ENCODE assay signal across 30 cellular contexts in the genomic region with DNA sequence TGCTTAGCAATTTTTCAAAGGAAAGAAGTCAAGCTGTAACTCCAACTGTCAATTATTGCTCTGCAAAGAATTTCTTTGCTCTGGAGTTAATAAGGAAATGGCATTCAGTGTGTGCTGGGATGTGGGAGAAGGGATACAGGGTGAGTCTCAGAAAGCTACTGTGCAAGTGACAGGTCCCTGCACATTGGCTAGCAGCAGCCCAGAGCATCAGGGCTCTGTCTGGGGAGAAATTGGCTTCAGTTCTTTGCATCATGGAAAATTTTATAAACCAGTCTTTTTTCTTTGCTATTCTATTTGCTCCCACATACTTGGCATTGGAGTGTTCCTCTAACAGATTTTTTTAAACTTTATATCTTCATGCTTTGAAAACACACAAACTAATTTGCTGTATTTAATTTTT. TPM values are rescaled to one million over a fixed set of nuclear protein-coding genes. Genes with fewer than 3 reads are reported as not detected.
DNase-seq lines count a peak whose midpoint lies in the region; ATAC-seq and TF ChIP-seq lines count a peak whose summit lies in the region.
"Had no signal": no experiment of that assay in that cellular context is flagged by ENCODE, and none has a peak within 500 bp of the region (broad histone marks: within the 10 kb centered on the region; RNA-seq: fewer than 3 reads in every experiment).

No MANE protein-coding gene starts in this region.

- peak overlapping the region in 1 of 2 experiments; percentile 55; a peak in 2 of 4 replicates for H3K27ac ChIP-seq in SK-N-SH (ENCODE audit: low read depth in 2 of 2, low read length in 1 of 2)
- no peak overlapping the region for H3K27ac ChIP-seq in adrenal gland
- H3K27ac ChIP-seq: coronary artery, esophagus muscularis mucosa, SJCRH30, thyroid gland, vagina had no signal

- no peak for TF ChIP-seq RAD21 in SK-N-SH (IDR thresholded peaks at IDR 0.05; ENCODE audit: low read length)

- no peaks in the 10 kb centered on the region for H4K20me1 ChIP-seq in SK-N-SH (ENCODE audit: insufficient read depth)

- H2AFZ ChIP-seq in SK-N-SH (ENCODE audit: low read depth), result no peak overlapping the region

- H3K27me3 ChIP-seq in SK-N-SH (ENCODE audit: insufficient read depth) (no peaks in the 10 kb centered on the region), adrenal gland (no peaks in the 10 kb centered on the region)
- H3K27me3 ChIP-seq: SJCRH30, thyroid gland, vagina had no signal

- H3K27me3 Mint-ChIP-seq in brain, result peaks cover 11% of the 10 kb centered on the region

- peak; percentile 36 for DNase-seq in DMS153 treated with DMSO at 0.1 percent for 48 hours (lab: John Stamatoyannopoulos, UW; ENCODE audit: unreplicated experiment)
- no peak for DNase-seq in DMS153 (lab: John Stamatoyannopoulos, UW)
- DNase-seq in SK-N-SH, result peak; percentile 19
- no peak for DNase-seq in adrenal gland
- DNase-seq: 8988T; activated CD4-positive, CD25-positive, alpha-beta regulatory T cell; activated naive CD4-positive, alpha-beta T cell treated with anti-CD3 and anti-CD28 coated beads for 36 hours; foreskin melanocyte; left cardiac atrium; NCI-H1105; SJCRH30; T-helper 1 cell; thyroid gland had no signal

- H3K4me1 Mint-ChIP-seq in brain, result peaks cover 56% of the 10 kb centered on the region
- H3K4me1 Mint-ChIP-seq: nephron had no signal

- peak overlapping the region; percentile 84 to 90 (median 85) for H3K4me3 Mint-ChIP-seq in brain
- H3K4me3 Mint-ChIP-seq: activated naive CD4-positive, alpha-beta T cell treated with anti-CD3 and anti-CD28 coated beads for 36 hours; activated T-helper 1 cell treated with anti-CD3 and anti-CD28 coated beads, Interleukin-12 subunit alpha, Interleukin-12 subunit beta, Interleukin-2, Interleukin-4 antibody, amounts not matched to agents 30 ng/mL and 10 ng/mL and 1 ng/mL, durations not matched to agents 14 hours and 24 hours and 36 hours; stimulated activated naive CD8-positive, alpha-beta T cell treated with anti-CD3 and anti-CD28 coated beads, Interleukin-15, Interleukin-2, amounts not matched to agents 100 ng/mL and 50 ng/mL, for 24 hours had no signal

- no peak for TF ChIP-seq EP300 in SK-N-SH (IDR thresholded peaks at IDR 0.05; ENCODE audit: borderline replicate concordance in 1 of 2, low read depth in 1 of 2, low read length in 1 of 2)

- no peak for TF ChIP-seq POLR2A in adrenal gland (IDR thresholded peaks at IDR 0.05)

- H3K4me3 ChIP-seq in SK-N-SH (ENCODE audit: low read depth in 2 of 2, low read length in 1 of 2) (no peak overlapping the region), adrenal gland (no peak overlapping the region)
- H3K4me3 ChIP-seq: coronary artery, esophagus muscularis mucosa, HAP-1, SJCRH30, thyroid gland, vagina had no signal

- H3K36me3 ChIP-seq in SK-N-SH (replicated peaks in 1 of 2; ENCODE audit: control insufficient read depth in 1 of 2, insufficient read depth in 2 of 2, low read length in 1 of 2) (no peaks in the 10 kb centered on the region), adrenal gland (replicated peaks in 1 of 2) (no peaks in the 10 kb centered on the region)
- H3K36me3 ChIP-seq: esophagus muscularis mucosa, HAP-1, SJCRH30, thyroid gland, vagina had no signal

- H3K4me2 ChIP-seq in SK-N-SH, result no peak overlapping the region

- H3K27ac Mint-ChIP-seq in brain, result peak overlapping the region; percentile 64 to 95 (median 83)
- H3K27ac Mint-ChIP-seq: activated naive CD4-positive, alpha-beta T cell treated with anti-CD3 and anti-CD28 coated beads for 36 hours; activated T-helper 1 cell treated with anti-CD3 and anti-CD28 coated beads, Interleukin-12 subunit alpha, Interleukin-12 subunit beta, Interleukin-2, Interleukin-4 antibody, amounts not matched to agents 30 ng/mL and 10 ng/mL and 1 ng/mL, durations not matched to agents 14 hours and 24 hours and 36 hours; nephron; stimulated activated naive CD8-positive, alpha-beta T cell treated with anti-CD3 and anti-CD28 coated beads, Interleukin-15, Interleukin-2, amounts not matched to agents 100 ng/mL and 50 ng/mL, for 24 hours had no signal

- TF ChIP-seq CTCF in SK-N-SH (IDR thresholded peaks at IDR 0.05), result no peak
- no peak for TF ChIP-seq CTCF in brain (conservative IDR thresholded peaks at IDR 0.05)
- TF ChIP-seq CTCF in adrenal gland (IDR thresholded peaks at IDR 0.05), result no peak

- H3K79me2 ChIP-seq in SK-N-SH (ENCODE audit: insufficient read depth), result no peaks in the 10 kb centered on the region

- POLR2A ChIA-PET in SK-N-SH (lab: Yijun Ruan, JAX), result interaction anchor here (1.1 kb wide), 1 partner anchor 664 kb away, joined by 5 read pairs; no protein-coding TSS in a partner anchor

- H3K36me3 Mint-ChIP-seq in brain, result peaks cover 5% of the 10 kb centered on the region

- no peaks in the 10 kb centered on the region for H3K9me2 ChIP-seq in SK-N-SH

- intact Hi-C loops in adrenal gland (cut with DNase I), result no loop called here

- H3K4me1 ChIP-seq in SK-N-SH (ENCODE audit: control insufficient read depth in 1 of 2, insufficient read depth in 2 of 2, low read depth in 1 of 2, low read length in 1 of 2) (peaks cover 0 to 15% of the 10 kb centered on the region in 2 experiments; a peak in 2 of 4 replicates), adrenal gland (replicated peaks in 1 of 2) (no peaks in the 10 kb centered on the region)
- H3K4me1 ChIP-seq: HAP-1, SJCRH30, thyroid gland, vagina had no signal

- no peak for ATAC-seq in SK-N-SH treated with all-trans-retinoic acid at 6 μM for 48 hours
- ATAC-seq in HG02938 (IDR thresholded peaks at IDR 0.05; ENCODE audit: unreplicated experiment), result no peak
- no peak for ATAC-seq in HG03095 (IDR thresholded peaks at IDR 0.05; ENCODE audit: unreplicated experiment)
- ATAC-seq: left cardiac atrium had no signal

- CTCF ChIA-PET in SK-N-SH (lab: Yijun Ruan, JAX), result interaction anchor here (0.7 to 2.9 kb wide), 12 partner anchors 15 to 1225 kb away, joined by 3 to 10 read pairs (median 4); no protein-coding TSS in a partner anchor

- no peaks in the 10 kb centered on the region for H3K9me3 ChIP-seq in SK-N-SH
- no peaks in the 10 kb centered on the region for H3K9me3 ChIP-seq in adrenal gland (replicated peaks in 1 of 3)
- H3K9me3 ChIP-seq: esophagus muscularis mucosa, HAP-1, SJCRH30, thyroid gland, vagina had no signal

- no peaks in the 10 kb centered on the region for H3F3A ChIP-seq in SK-N-SH (replicated peaks; ENCODE audit: insufficient read depth)

- H3K9me3 Mint-ChIP-seq in brain, result no peaks in the 10 kb centered on the region
- H3K9me3 Mint-ChIP-seq: activated naive CD4-positive, alpha-beta T cell treated with anti-CD3 and anti-CD28 coated beads for 36 hours; activated T-helper 1 cell treated with anti-CD3 and anti-CD28 coated beads, Interleukin-12 subunit alpha, Interleukin-12 subunit beta, Interleukin-2, Interleukin-4 antibody, amounts not matched to agents 30 ng/mL and 10 ng/mL and 1 ng/mL, durations not matched to agents 14 hours and 24 hours and 36 hours; nephron; stimulated activated naive CD8-positive, alpha-beta T cell treated with anti-CD3 and anti-CD28 coated beads, Interleukin-15, Interleukin-2, amounts not matched to agents 100 ng/mL and 50 ng/mL, for 24 hours had no signal

- no peak overlapping the region for H3K9ac ChIP-seq in SK-N-SH

TF ChIP-seq in SK-N-SH, 30 proteins besides CTCF, POLR2A, EP300 and RAD21:
- 0 out of 2 replicates have a peak, but pooled peaks have one; percentile 48 for TF ChIP-seq MXI1 (IDR thresholded peaks at IDR 0.05; ENCODE audit: low read depth, low read length)
- TF ChIP-seq, protein P1, sequence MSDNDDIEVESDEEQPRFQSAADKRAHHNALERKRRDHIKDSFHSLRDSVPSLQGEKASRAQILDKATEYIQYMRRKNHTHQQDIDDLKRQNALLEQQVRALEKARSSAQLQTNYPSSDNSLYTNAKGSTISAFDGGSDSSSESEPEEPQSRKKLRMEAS (IDR thresholded peaks at IDR 0.05; ENCODE audit: low read depth), result no peak

TF ChIP-seq in SK-N-SH treated with all-trans-retinoic acid at 6 μM for 48 hours, 23 proteins besides CTCF, POLR2A, EP300 and RAD21:
- TF ChIP-seq, protein P2, sequence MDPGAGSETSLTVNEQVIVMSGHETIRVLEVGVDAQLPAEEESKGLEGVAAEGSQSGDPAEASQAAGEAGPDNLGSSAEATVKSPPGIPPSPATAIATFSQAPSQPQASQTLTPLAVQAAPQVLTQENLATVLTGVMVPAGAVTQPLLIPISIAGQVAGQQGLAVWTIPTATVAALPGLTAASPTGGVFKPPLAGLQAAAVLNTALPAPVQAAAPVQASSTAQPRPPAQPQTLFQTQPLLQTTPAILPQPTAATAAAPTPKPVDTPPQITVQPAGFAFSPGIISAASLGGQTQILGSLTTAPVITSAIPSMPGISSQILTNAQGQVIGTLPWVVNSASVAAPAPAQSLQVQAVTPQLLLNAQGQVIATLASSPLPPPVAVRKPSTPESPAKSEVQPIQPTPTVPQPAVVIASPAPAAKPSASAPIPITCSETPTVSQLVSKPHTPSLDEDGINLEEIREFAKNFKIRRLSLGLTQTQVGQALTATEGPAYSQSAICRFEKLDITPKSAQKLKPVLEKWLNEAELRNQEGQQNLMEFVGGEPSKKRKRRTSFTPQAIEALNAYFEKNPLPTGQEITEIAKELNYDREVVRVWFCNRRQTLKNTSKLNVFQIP (CRISPR knock-in tag; IDR thresholded peaks at IDR 0.05; ENCODE audit: borderline replicate concordance, low read depth), result no peak
- TF ChIP-seq ZC3H10 (CRISPR knock-in tag; IDR thresholded peaks at IDR 0.05), result no peak
- no peak for TF ChIP-seq ZFP30 (CRISPR knock-in tag; IDR thresholded peaks at IDR 0.05)
- no peak for TF ChIP-seq TOX (CRISPR knock-in tag; IDR thresholded peaks at IDR 0.05; ENCODE audit: borderline replicate concordance)
- no peak for TF ChIP-seq GLIS3 (CRISPR knock-in tag; IDR thresholded peaks at IDR 0.05)
- no peak for TF ChIP-seq ZNF70 (CRISPR knock-in tag; IDR thresholded peaks at IDR 0.05)
- TF ChIP-seq ZNF565 (CRISPR knock-in tag; conservative IDR thresholded peaks at IDR 0.05; ENCODE audit: low read depth), result no peak
TF ChIP-seq in SK-N-SH treated with all-trans-retinoic acid at 6 μM for 48 hours: peak in this region for 0.

RNA-seq across cellular contexts. Expression of a gene that starts 1.1 kb away (rescaled TPM):
- polyA plus RNA-seq in SK-N-SH (2012; rRNA removed) (0.44 and 1.3 TPM in 2 replicates), brain (ENCODE audit: insufficient read depth, low read depth, low replicate concordance) (25.1 TPM), adrenal gland (10 to 100 TPM in 1 of 3 donors, 1 to 10 TPM in 2; 1.2 to 18.7 (median 2.4) TPM)
- 2.9 and 3.9 TPM in 2 replicates for polyA plus RNA-seq in SK-N-SH (2012; cell fraction: cytosol; rRNA removed)
- polyA plus RNA-seq in SK-N-SH (2012; cell fraction: nucleus; rRNA removed), result 0.43 TPM in 2 replicates
- 10 to 100 TPM in 1 of 8 donors, 1 to 10 TPM in 2, under 1 TPM in 3, not detected in 2; 0.30 to 17.3 (median 2.5) TPM for total RNA-seq in adrenal gland
- total RNA-seq: activated naive CD4-positive, alpha-beta T cell treated with anti-CD3 and anti-CD28 coated beads for 36 hours; activated T-helper 1 cell treated with anti-CD3 and anti-CD28 coated beads, Interleukin-12 subunit alpha, Interleukin-12 subunit beta, Interleukin-2, Interleukin-4 antibody, amounts not matched to agents 30 ng/mL and 10 ng/mL and 1 ng/mL, durations not matched to agents 14 hours and 24 hours and 36 hours; bronchial epithelial cell; HT-29; lung microvascular endothelial cell; osteocyte; renal cortical epithelial cell; SJCRH30; skeletal muscle tissue had no signal

Comparison
In these comparisons a context has a peak if more than half of its experiments do, and no peak if none do; other contexts are left out.
1. DNase-seq: peak in DMS153 treated with DMSO at 0.1 percent for 48 hours (single experiment) and SK-N-SH (single experiment); none in DMS153 (single experiment) and adrenal gland (0 of 7).